ENCODE assay signal across 30 cellular contexts in genomic region chr5:176172246-176172645, GRCh38.
"Had no signal": no experiment of that assay in that cellular context is flagged by ENCODE, and none has a peak within 500 bp of the region (broad histone marks: within the 10 kb centered on the region; RNA-seq: fewer than 3 reads in every experiment).

No MANE protein-coding gene starts in this region.

- H3K36me3 ChIP-seq: esophagus squamous epithelium, gastroesophageal sphincter, heart right ventricle, WERI-Rb-1 had no signal

- H3K4me1 ChIP-seq: body of pancreas, esophagus squamous epithelium, gastroesophageal sphincter, heart right ventricle had no signal

- H3K27ac Mint-ChIP-seq: activated B cell treated with CpG ODN at 0.5 μM for 24 hours; activated naive CD8-positive, alpha-beta T cell; activated T-helper 17 cell treated with anti-CD3 and anti-CD28 coated beads, Interleukin-2, amount 50 U/mL, for 72 hours; effector memory CD8-positive, alpha-beta T cell; T-helper 17 cell; T-helper 2 cell treated with Interferon-gamma antibody and Interleukin-4, amounts not matched to agents 5 μg/mL and 100 μg/mL, for 36 hours had no signal

- H3K27ac ChIP-seq: body of pancreas, epithelial cell of prostate, esophagus squamous epithelium, gastroesophageal sphincter, heart right ventricle, WERI-Rb-1 had no signal

- DNase-seq: activated B cell treated with CpG ODN at 0.5 μM for 24 hours; activated CD4-positive, alpha-beta T cell treated with anti-CD3 and anti-CD28 coated beads for 48 hours; activated CD4-positive, alpha-beta T cell treated with anti-CD3 and anti-CD28 coated beads, Interleukin-2, amount 50 U/mL, for 1 hour; activated CD4-positive, alpha-beta T cell treated with anti-CD3 and anti-CD28 coated beads, Interleukin-2, amount 50 U/mL, for 48 hours; activated effector memory CD4-positive, alpha-beta T cell treated with Interleukin-2 at 50 U/mL for 16 hours; activated gamma-delta T cell treated with Interleukin-2 at 50 U/mL for 16 hours; activated naive CD4-positive, alpha-beta T cell treated with anti-CD3 and anti-CD28 coated beads, Interleukin-2, amount 50 U/mL, for 16 hours; activated naive CD4-positive, alpha-beta T cell treated with Interleukin-2 at 50 U/mL for 16 hours; activated T-cell treated with anti-CD3 and anti-CD28 coated beads, Interleukin-2, amount 50 U/mL, for 4 hours; amniotic stem cell; anterior cingulate cortex; body of pancreas; caudate nucleus; cortex of kidney; dermis blood vessel endothelial cell; effector CD4-positive, alpha-beta T cell; effector memory CD8-positive, alpha-beta T cell; esophagus squamous epithelium; foreskin melanocyte; heart right ventricle; T-helper 1 cell; T-helper 17 cell; T1000; WERI-Rb-1 had no signal

- ATAC-seq: activated CD4-positive, CD25-positive, alpha-beta regulatory T cell treated with anti-CD3 and anti-CD28 coated beads, Interleukin-2, amount 50 U/mL, for 24 hours; activated T-cell treated with anti-CD3 and anti-CD28 coated beads, Interleukin-2, amount 50 U/mL, for 4 hours; activated T-helper 17 cell treated with anti-CD3 and anti-CD28 coated beads, Interleukin-2, amount 50 U/mL, for 72 hours; body of pancreas; effector memory CD8-positive, alpha-beta T cell; gastroesophageal sphincter; heart right ventricle; T-helper 17 cell had no signal

- H3K4me3 ChIP-seq: body of pancreas, esophagus squamous epithelium, gastroesophageal sphincter, heart right ventricle had no signal

- H3K4me1 Mint-ChIP-seq: activated B cell treated with CpG ODN at 0.5 μM for 24 hours had no signal

- H3K4me3 Mint-ChIP-seq: activated B cell treated with CpG ODN at 0.5 μM for 24 hours; activated naive CD8-positive, alpha-beta T cell; activated T-cell treated with anti-CD3 and anti-CD28 coated beads, Interleukin-2, amount 50 U/mL, for 4 hours; activated T-helper 17 cell treated with anti-CD3 and anti-CD28 coated beads, Interleukin-2, amount 50 U/mL, for 72 hours; effector memory CD8-positive, alpha-beta T cell; T-helper 17 cell; T-helper 2 cell treated with Interferon-gamma antibody and Interleukin-4, amounts not matched to agents 5 μg/mL and 100 μg/mL, for 36 hours had no signal

- H3K36me3 Mint-ChIP-seq: activated naive CD8-positive, alpha-beta T cell had no signal

- H3K9me3 Mint-ChIP-seq: activated B cell treated with CpG ODN at 0.5 μM for 24 hours; activated T-cell treated with anti-CD3 and anti-CD28 coated beads, Interleukin-2, amount 50 U/mL, for 4 hours; activated T-helper 17 cell treated with anti-CD3 and anti-CD28 coated beads, Interleukin-2, amount 50 U/mL, for 72 hours; effector memory CD8-positive, alpha-beta T cell; T-helper 2 cell treated with Interferon-gamma antibody and Interleukin-4, amounts not matched to agents 5 μg/mL and 100 μg/mL, for 36 hours had no signal

- H3K27me3 ChIP-seq: body of pancreas had no signal

- H3K9me3 ChIP-seq: body of pancreas, esophagus squamous epithelium, gastroesophageal sphincter, heart right ventricle had no signal
